Comparison of ENCODE assay signal across 8 cellular contexts in genomic region chr11:82901165-82901938, GRCh38.
DNase-seq lines count a peak whose midpoint lies in the region; ATAC-seq lines count a peak whose summit lies in the region.

TSS of gene DDIAS (plus strand) at chr11:82901736. CDS start at chr11:82914739, 13,003 bp downstream.

- DNase-seq in D341Med (ENCODE audit: low spot score) (peak; percentile 89), HuH-7.5 (ENCODE audit: low spot score) (peak; percentile 55), OCI-M1 (lab: John Stamatoyannopoulos, UW) (peak; percentile 100), activated T-cell treated with anti-CD3 and anti-CD28 coated beads for 24 hours (ENCODE audit: low read depth) (peak; percentile 89), epidermal melanocyte (ENCODE audit: insufficient read length, low spot score) (peak; percentile 86), middle frontal gyrus (ENCODE audit: extremely low spot score, low spot score) (peak; percentile 89)
- peak; percentile 85 to 94 for DNase-seq in stimulated activated CD8-positive, alpha-beta memory T cell treated with anti-CD3 and anti-CD28 coated beads, Interleukin-2, amount 100 ng/mL, for 48 hours (ENCODE audit: low read depth in 2 of 2)

- ATAC-seq in GM21526 (IDR thresholded peaks at IDR 0.05; ENCODE audit: low FRiP score, unreplicated experiment), result peak; percentile 70

Comparison
In these comparisons a context has a peak if more than half of its experiments do, and no peak if none do; other contexts are left out.
1. Peak in every context shown above with its lines: DNase-seq and ATAC-seq.